In the genomic region with DNA sequence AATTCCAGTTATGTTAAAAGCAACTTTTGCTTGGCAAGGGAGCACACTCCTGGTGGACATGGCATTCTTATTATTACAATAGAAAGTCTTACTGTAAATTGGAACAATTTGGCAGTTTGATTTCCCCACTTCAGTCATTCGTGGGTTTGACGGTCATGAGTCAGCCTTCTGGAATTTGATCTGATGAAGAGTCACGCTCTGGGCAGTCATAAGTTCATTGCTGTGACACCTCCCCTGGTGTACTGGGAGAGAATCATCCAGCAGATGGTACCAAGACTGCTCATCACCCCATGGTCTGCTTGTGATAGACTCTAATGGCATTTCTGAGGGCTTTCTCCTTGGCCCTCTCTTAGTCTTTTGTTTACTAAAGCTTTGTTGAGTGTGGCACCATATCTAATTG, we compare ENCODE assay signal across 11 cellular contexts.
A peak's percentile ranks its signal among the peaks of the same experiment; 100 is the strongest.
DNase-seq lines count a peak whose midpoint lies in the region; ATAC-seq and TF ChIP-seq lines count a peak whose summit lies in the region.
"Had no signal": no experiment of that assay in that cellular context is flagged by ENCODE, and none has a peak within 500 bp of the region (broad histone marks: within the 10 kb centered on the region; RNA-seq: fewer than 3 reads in every experiment).

No MANE protein-coding gene starts in this region.

- ATAC-seq in GM18511 (IDR thresholded peaks at IDR 0.05; ENCODE audit: unreplicated experiment) = no peak
- no peak for ATAC-seq in HG02678 (IDR thresholded peaks at IDR 0.05; ENCODE audit: unreplicated experiment)

- DNase-seq in AG09309 (ENCODE audit: low read depth) (peak; percentile 20), HK-2 (ENCODE audit: unreplicated experiment) (peak; percentile 41), SW480 (ENCODE audit: low spot score) (peak; percentile 84), iris pigment epithelial cell (ENCODE audit: low read depth) (peak; percentile 87), SKM-1 treated with dmso at 0.1 percent for 144 hours (lab: John Stamatoyannopoulos, UW; ENCODE audit: unreplicated experiment) (no peak), NCI-H1048 (lab: John Stamatoyannopoulos, UW) (no peak)
- DNase-seq: activated T-cell treated with anti-CD3 and anti-CD28 coated beads for 4 hours, Kasumi-1 had no signal

- H3K4me3 ChIP-seq in AG09309 (ENCODE audit: control insufficient read depth, low read depth, low read length) = no peak overlapping the region
- H3K4me3 ChIP-seq: right atrium auricular region had no signal

- TF ChIP-seq CTCF in AG09309 (IDR thresholded peaks at IDR 0.05; ENCODE audit: control insufficient read depth, insufficient read depth, low read depth, low read length, missing control alignments) = no peak

Comparison
In these comparisons a context has a peak if more than half of its experiments do, and no peak if none do; other contexts are left out.
1. DNase-seq: peak in AG09309 (single experiment), HK-2 (single experiment), SW480 (single experiment) and iris pigment epithelial cell (single experiment); none in SKM-1 treated with dmso at 0.1 percent for 144 hours (single experiment) and NCI-H1048 (single experiment).